20 cellular contexts compared by ENCODE assay signal in genomic region chr9:96720435-96720834, GRCh38. TPM values are rescaled to one million over a fixed set of nuclear protein-coding genes. Genes with fewer than 3 reads are reported as not detected.
DNase-seq lines count a peak whose midpoint lies in the region; ATAC-seq, FAIRE-seq and TF ChIP-seq lines count a peak whose summit lies in the region.
"Had no signal": no experiment of that assay in that cellular context is flagged by ENCODE, and none has a peak within 500 bp of the region (broad histone marks: within the 10 kb centered on the region; RNA-seq: fewer than 3 reads in every experiment).

No MANE protein-coding gene starts in this region.

- peaks cover 6% of the 10 kb centered on the region for H3K36me3 Mint-ChIP-seq in MCF 10A (ENCODE audit: insufficient read depth, unreplicated experiment)
- H3K36me3 Mint-ChIP-seq: stimulated activated effector memory CD8-positive, alpha-beta T cell treated with anti-CD3 and anti-CD28 coated beads, Interleukin-12 subunit alpha, Interleukin-12 subunit beta, amount 100 ng/mL, for 72 hours had no signal

- FAIRE-seq in bronchial epithelial cell (lab: Jason Lieb, UNC): peak; percentile 13

- TF ChIP-seq CTCF in MCF 10A (IDR thresholded peaks at IDR 0.05; ENCODE audit: unreplicated experiment): no peak
- TF ChIP-seq CTCF in bronchial epithelial cell (IDR thresholded peaks at IDR 0.05; ENCODE audit: insufficient read depth, low read length, severe bottlenecking): no peak

- H3K27me3 Mint-ChIP-seq in MCF 10A (ENCODE audit: insufficient read depth, unreplicated experiment): no peaks in the 10 kb centered on the region

- H3K4me3 ChIP-seq in bronchial epithelial cell (ENCODE audit: low read depth, low read length) (no peak overlapping the region), stomach smooth muscle (ENCODE audit: low read length in 2 of 2) (peak overlapping the region; percentile 22 to 63)
- H3K4me3 ChIP-seq: SJCRH30 had no signal

- H3K27ac ChIP-seq in stomach smooth muscle (ENCODE audit: low read length): no peak overlapping the region
- H3K27ac ChIP-seq: foreskin keratinocyte, SJCRH30, testis had no signal

- DNase-seq in T47D (ENCODE audit: low read depth in 1 of 2, low spot score in 1 of 2) (peak; percentile 38 to 89), MCF 10A (ENCODE audit: unreplicated experiment) (no peak), NCI-H2029 treated with DMSO at 0.1 percent for 48 hours (lab: John Stamatoyannopoulos, UW) (peak; percentile 68), bronchial epithelial cell (ENCODE audit: low read depth) (no peak), HT-29 (ENCODE audit: low spot score) (no peak)
- DNase-seq in activated naive CD4-positive, alpha-beta T cell treated with anti-CD3 and anti-CD28 coated beads, Interleukin-2, amount 50 U/mL, for 16 hours: no peak
- DNase-seq: CD4-positive, CD25-positive, alpha-beta regulatory T cell; DMS 273 treated with DMSO at 0.1 percent for 48 hours; erythroblast; GDM1; KG1; SJCRH30; testis had no signal

- BruUV-seq in MCF 10A (replicated peaks; lab: Mats Ljungman, UMichigan): no TSS peak

- H3K4me3 Mint-ChIP-seq in MCF 10A (ENCODE audit: unreplicated experiment): no peak overlapping the region
- H3K4me3 Mint-ChIP-seq: activated naive CD8-positive, alpha-beta T cell treated with anti-CD3 and anti-CD28 coated beads, Interleukin-2, amount 10 ng/mL, durations not matched to agents 7 days and 5 days; activated T-helper 17 cell treated with anti-CD3 and anti-CD28 coated beads, Interleukin-2, amount 50 U/mL, for 72 hours had no signal

- H3K27me3 ChIP-seq in bronchial epithelial cell (ENCODE audit: control insufficient read depth, insufficient read depth, low read length) (peaks cover 9% of the 10 kb centered on the region), stomach smooth muscle (ENCODE audit: control insufficient read depth in 1 of 2, insufficient read depth in 2 of 2, low read length in 2 of 2) (peaks cover 5 to 17% of the 10 kb centered on the region in 2 donors)
- H3K27me3 ChIP-seq: SJCRH30, testis had no signal

- H3K4me1 Mint-ChIP-seq in MCF 10A (ENCODE audit: insufficient read depth, unreplicated experiment): no peaks in the 10 kb centered on the region
- H3K4me1 Mint-ChIP-seq: activated T-helper 17 cell treated with anti-CD3 and anti-CD28 coated beads, Interleukin-2, amount 50 U/mL, for 72 hours; stimulated activated effector memory CD8-positive, alpha-beta T cell treated with anti-CD3 and anti-CD28 coated beads, Interleukin-12 subunit alpha, Interleukin-12 subunit beta, amount 100 ng/mL, for 72 hours had no signal

- H3K4me1 ChIP-seq in stomach smooth muscle (ENCODE audit: control insufficient read depth, insufficient read depth, low read length): peaks cover 11% of the 10 kb centered on the region
- H3K4me1 ChIP-seq: foreskin keratinocyte, SJCRH30, testis had no signal

- CTCF ChIA-PET in MCF 10A (lab: Yijun Ruan, JAX): interaction anchor here (0.6 kb wide), 2 partner anchors 17 to 215 kb away, joined by 3 read pairs; no protein-coding TSS in a partner anchor

- H3K9me3 Mint-ChIP-seq in MCF 10A (ENCODE audit: unreplicated experiment): no peaks in the 10 kb centered on the region

- in situ Hi-C loops in T47D (cut with HindIII; ENCODE audit: low pct_unique_long_range_greater_than_20kb, low sequenced_read_pairs): no loop called here

- H3K9ac ChIP-seq in stomach smooth muscle (ENCODE audit: low read length in 2 of 2): no peak overlapping the region

- POLR2A ChIA-PET in MCF 10A (lab: Yijun Ruan, JAX): no interaction called here

- peaks cover 0 to 3% of the 10 kb centered on the region in 2 donors for H3K9me3 ChIP-seq in stomach smooth muscle (ENCODE audit: control insufficient read depth in 2 of 2, low read length in 2 of 2)
- H3K9me3 ChIP-seq: SJCRH30, testis had no signal

- H3K27ac Mint-ChIP-seq in MCF 10A (ENCODE audit: low read depth, unreplicated experiment): no peak overlapping the region
- H3K27ac Mint-ChIP-seq: activated naive CD8-positive, alpha-beta T cell treated with anti-CD3 and anti-CD28 coated beads, Interleukin-2, amount 10 ng/mL, durations not matched to agents 7 days and 5 days; activated T-helper 17 cell treated with anti-CD3 and anti-CD28 coated beads, Interleukin-2, amount 50 U/mL, for 72 hours; stimulated activated effector memory CD8-positive, alpha-beta T cell treated with anti-CD3 and anti-CD28 coated beads, Interleukin-12 subunit alpha, Interleukin-12 subunit beta, amount 100 ng/mL, for 72 hours had no signal

- no peak for ATAC-seq in GM21381 (IDR thresholded peaks at IDR 0.05; ENCODE audit: unreplicated experiment)
- ATAC-seq: activated T-helper 17 cell treated with anti-CD3 and anti-CD28 coated beads, Interleukin-2, amount 50 U/mL, for 72 hours; HCT116 had no signal

- intact Hi-C loops in MCF 10A (cut with micrococcal nuclease): no loop called here

- H3K36me3 ChIP-seq in bronchial epithelial cell (ENCODE audit: control insufficient read depth, insufficient read depth, low read length): no peaks in the 10 kb centered on the region
- peaks cover 0 to 3% of the 10 kb centered on the region in 2 donors for H3K36me3 ChIP-seq in stomach smooth muscle (ENCODE audit: control insufficient read depth in 2 of 2, insufficient read depth in 2 of 2, low read length in 2 of 2)
- H3K36me3 ChIP-seq: SJCRH30 had no signal

RNA-seq across cellular contexts. Expression of gene ZNF510, which starts 57.5 kb away (rescaled TPM):
- total RNA-seq in MCF 10A (2022) (10.1 and 10.8 TPM in 2 replicates), bronchial epithelial cell (5.5 and 6.9 TPM in 2 replicates)
- total RNA-seq in HT-29 (2014; rRNA removed; shearing (Covaris generic)): 2.6 and 6.2 TPM in 2 replicates

Comparison
In these comparisons a context has a peak if more than half of its experiments do, and no peak if none do; other contexts are left out.
1. DNase-seq: peak in T47D (2 of 2) and NCI-H2029 treated with DMSO at 0.1 percent for 48 hours (single experiment); none in MCF 10A (single experiment), bronchial epithelial cell (single experiment), HT-29 (single experiment) and activated naive CD4-positive, alpha-beta T cell treated with anti-CD3 and anti-CD28 coated beads, Interleukin-2, amount 50 U/mL, for 16 hours (single experiment).